In the genomic region with DNA sequence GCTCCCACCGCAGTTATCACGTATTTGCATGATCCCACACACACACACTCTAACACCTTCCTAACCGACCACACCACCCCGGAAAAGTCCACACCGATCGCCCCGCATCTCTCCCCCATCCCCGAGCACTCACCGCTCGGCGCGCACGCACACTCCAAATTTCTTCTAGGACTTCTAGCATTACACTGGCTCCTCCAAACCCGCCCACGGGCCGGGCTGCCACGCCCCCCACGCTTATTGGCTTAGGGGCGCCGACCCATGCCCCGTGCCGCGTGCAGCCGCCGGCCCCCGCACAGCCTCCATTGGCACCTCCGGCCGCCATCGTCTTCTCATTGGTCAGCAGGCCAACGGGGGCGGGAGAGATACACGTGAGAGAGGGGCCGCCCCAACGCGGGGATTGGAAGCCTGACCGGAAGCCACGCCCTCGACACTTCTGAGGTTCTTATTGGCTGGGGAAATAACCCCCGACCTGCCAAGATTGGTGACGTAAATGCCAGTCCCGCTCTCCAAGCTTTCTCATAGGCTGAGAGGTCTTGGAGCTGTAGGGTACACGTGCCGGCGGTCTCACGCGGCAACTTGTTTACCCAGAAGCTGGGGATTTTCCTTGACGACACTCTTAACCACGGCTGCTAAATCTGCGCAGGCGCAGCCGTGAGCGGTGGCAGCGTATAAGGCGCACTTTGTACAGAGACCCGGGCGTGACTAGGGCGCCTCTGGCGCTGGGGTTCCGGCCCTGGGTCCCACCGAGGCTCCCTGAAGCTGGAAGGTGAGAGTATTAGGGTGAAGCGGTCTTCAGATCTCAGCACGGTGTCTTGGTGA, we compare ENCODE assay signal across 8 cellular contexts. TPM values are rescaled to one million over a fixed set of nuclear protein-coding genes. Genes with fewer than 3 reads are reported as not detected.
DNase-seq lines count a peak whose midpoint lies in the region; ATAC-seq and TF ChIP-seq lines count a peak whose summit lies in the region.

No MANE protein-coding gene starts in this region.

- H3K36me3 ChIP-seq in HUES64 (ENCODE audit: insufficient read depth, low read length) (peaks cover 16% of the 10 kb centered on the region), OCI-LY1 (ENCODE audit: insufficient read depth, low read length) (peaks cover 23% of the 10 kb centered on the region)

- H3K4me1 ChIP-seq in HUES64 (ENCODE audit: insufficient read depth, low read length) (peaks cover 29% of the 10 kb centered on the region; the same call in 1 of the 2 replicates), OCI-LY1 (ENCODE audit: insufficient read depth, low read length, severe bottlenecking) (peaks cover 65% of the 10 kb centered on the region)

- H3F3A ChIP-seq in OCI-LY1 (ENCODE audit: insufficient read depth, low read length) = no peaks in the 10 kb centered on the region

- no peak overlapping the region for H2AFZ ChIP-seq in OCI-LY1 (ENCODE audit: low read length)

- peak overlapping the region; percentile 94 for H3K27ac ChIP-seq in HUES64 (ENCODE audit: low read depth, low read length)
- peak overlapping the region; percentile 90 for H3K27ac ChIP-seq in OCI-LY1 (ENCODE audit: low read depth, low read length, poor library complexity, severe bottlenecking)

- H3K4me2 ChIP-seq in OCI-LY1 (ENCODE audit: low read length) = peak overlapping the region; percentile 84

- H3K9ac ChIP-seq in HUES64 (ENCODE audit: low read depth, low read length) = peak overlapping the region; percentile 73
- H3K9ac ChIP-seq in OCI-LY1 (ENCODE audit: low read length) = peak overlapping the region; percentile 71

- H3K9me3 ChIP-seq in HUES64 (ENCODE audit: insufficient read depth, low read depth, low read length) (no peaks in the 10 kb centered on the region), OCI-LY1 (ENCODE audit: low read length) (no peaks in the 10 kb centered on the region)

- ATAC-seq in GM21515 (IDR thresholded peaks at IDR 0.05; ENCODE audit: unreplicated experiment) = peak; percentile 73

- no peaks in the 10 kb centered on the region for H3K79me2 ChIP-seq in OCI-LY1 (ENCODE audit: insufficient read depth, low read length)

- H3K4me3 ChIP-seq in HUES64 (ENCODE audit: low read length) (peak overlapping the region; percentile 77), OCI-LY1 (ENCODE audit: low read depth, low read length, poor library complexity, severe bottlenecking) (peak overlapping the region; percentile 69), epithelial cell of proximal tubule (ENCODE audit: low read depth, low read length) (peak overlapping the region; percentile 90)

- no peaks in the 10 kb centered on the region for H4K20me1 ChIP-seq in OCI-LY1 (ENCODE audit: insufficient read depth, low read length)

- H3K9me2 ChIP-seq in OCI-LY1 (ENCODE audit: low read depth, low read length) = no peaks in the 10 kb centered on the region

- TF ChIP-seq CTCF in OCI-LY1 (IDR thresholded peaks at IDR 0.05; ENCODE audit: low read length) (no peak; the same call in 1 of the 2 replicates), epithelial cell of proximal tubule (conservative IDR thresholded peaks at IDR 0.05; ENCODE audit: low read depth, low read length) (no peak)

- DNase-seq in DMS 273 treated with DMSO at 0.1 percent for 48 hours (lab: John Stamatoyannopoulos, UW) (peak; percentile 97), activated T-cell treated with anti-CD3 and anti-CD28 coated beads for 24 hours (ENCODE audit: low read depth) (peak; percentile 100), epithelial cell of proximal tubule (ENCODE audit: low read depth) (peak; percentile 99), mucosa of gallbladder (ENCODE audit: low spot score) (peak; percentile 100)
- DNase-seq in stimulated activated CD8-positive, alpha-beta memory T cell treated with anti-CD3 and anti-CD28 coated beads, Interleukin-4, amount 100 ng/mL, for 4 hours (ENCODE audit: low read depth in 2 of 2, low spot score in 1 of 2) = peak; percentile 99 to 100

- under 1% methylated on average over 62 of the region's 62 CpGs for WGBS in HUES64

- no peaks in the 10 kb centered on the region for H3K27me3 ChIP-seq in HUES64 (ENCODE audit: insufficient read depth, low read length)
- no peaks in the 10 kb centered on the region for H3K27me3 ChIP-seq in OCI-LY1 (ENCODE audit: insufficient read depth, low read length)

RNA-seq across cellular contexts. Expression of a gene that starts 4.2 kb away (rescaled TPM):
- 14.0 TPM for polyA plus RNA-seq in HUES64 (2013, experiment 1 of 2)
- 18.1 TPM for polyA plus RNA-seq in HUES64 (2013, experiment 2 of 2)
- 13.1 and 17.1 TPM in 2 replicates for total RNA-seq in epithelial cell of proximal tubule
- 123 TPM for total RNA-seq in mucosa of gallbladder

RNA-seq across cellular contexts. Expression of a gene that starts 6.4 kb away (rescaled TPM):
- polyA plus RNA-seq in HUES64 (2013, experiment 1 of 2) = 14.3 TPM
- 18.9 TPM for polyA plus RNA-seq in HUES64 (2013, experiment 2 of 2)
- total RNA-seq in epithelial cell of proximal tubule = 2.1 and 7.0 TPM in 2 replicates
- total RNA-seq in mucosa of gallbladder = 73.8 TPM

RNA-seq across cellular contexts. Expression of a gene that starts 19.8 kb away (rescaled TPM):
- polyA plus RNA-seq in HUES64 (2013, experiment 1 of 2) = 29.8 TPM
- 35.4 TPM for polyA plus RNA-seq in HUES64 (2013, experiment 2 of 2)
- total RNA-seq in epithelial cell of proximal tubule (16.9 and 24.3 TPM in 2 replicates), mucosa of gallbladder (22.5 TPM)

RNA-seq across cellular contexts. Expression of a gene that starts 32.5 kb away (rescaled TPM):
- polyA plus RNA-seq in HUES64 (2013, experiment 1 of 2) = 0.85 TPM
- polyA plus RNA-seq in HUES64 (2013, experiment 2 of 2) = 0.89 TPM
- 0.35 TPM in 1 of 2 replicates, not detected in the other for total RNA-seq in epithelial cell of proximal tubule
- total RNA-seq in mucosa of gallbladder = 0.78 TPM

RNA-seq across cellular contexts. Expression of a gene that starts 33.6 kb away (rescaled TPM):
- polyA plus RNA-seq in HUES64 (2013, experiment 1 of 2) = 2.6 TPM
- polyA plus RNA-seq in HUES64 (2013, experiment 2 of 2) = 3.0 TPM
- 9.5 and 11.4 TPM in 2 replicates for total RNA-seq in epithelial cell of proximal tubule
- 12.4 TPM for total RNA-seq in mucosa of gallbladder

Comparison
In these comparisons a context has a peak if more than half of its experiments do, and no peak if none do; other contexts are left out.
1. Peak in every context shown above with its lines: DNase-seq, ATAC-seq, H3K4me3 ChIP-seq and H3K27ac ChIP-seq.